Comparison of ENCODE assay signal across 9 cellular contexts in the genomic region with DNA sequence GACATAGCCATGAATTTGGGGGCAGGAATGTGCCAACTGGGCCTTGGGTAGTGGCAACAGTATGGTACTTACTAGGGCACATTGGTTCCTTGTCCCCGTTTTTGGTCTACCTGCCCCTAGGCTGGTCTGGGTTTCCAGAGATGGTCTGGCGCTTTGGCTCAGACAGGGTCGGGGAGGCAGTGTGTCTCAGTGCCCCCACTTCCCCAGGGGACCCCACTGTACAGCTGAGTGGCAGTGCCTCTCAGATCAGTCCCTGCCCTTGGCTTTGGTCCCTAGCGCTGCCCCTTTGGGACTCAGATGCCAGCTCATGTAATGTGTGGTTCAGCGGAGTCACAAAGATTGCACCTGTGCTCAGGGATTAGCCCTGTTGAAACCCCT. TPM values are rescaled to one million over a fixed set of nuclear protein-coding genes. Genes with fewer than 3 reads are reported as not detected.
A peak's percentile ranks its signal among the peaks of the same experiment; 100 is the strongest.
DNase-seq lines count a peak whose midpoint lies in the region; ATAC-seq and TF ChIP-seq lines count a peak whose summit lies in the region.
"Had no signal": no experiment of that assay in that cellular context is flagged by ENCODE, and none has a peak within 500 bp of the region (broad histone marks: within the 10 kb centered on the region; RNA-seq: fewer than 3 reads in every experiment).

No MANE protein-coding gene starts in this region.

- TF ChIP-seq RAD21 in IMR-90 (IDR thresholded peaks at IDR 0.05; ENCODE audit: low read length) (no peak), neural cell (conservative IDR thresholded peaks at IDR 0.05) (no peak)

- no peak for TF ChIP-seq EP300 in neural cell (conservative IDR thresholded peaks at IDR 0.05; ENCODE audit: poor library complexity, severe bottlenecking)

- H3K4me1 ChIP-seq in IMR-90 (ENCODE audit: control insufficient read depth, insufficient read depth, low read length) (peaks cover 20% of the 10 kb centered on the region), adipocyte (ENCODE audit: control insufficient read depth, insufficient read depth, low read length) (peaks cover 28% of the 10 kb centered on the region)

- H3K4ac ChIP-seq in IMR-90 (ENCODE audit: low read depth, low read length): peak overlapping the region; percentile 93

- H3K36me3 ChIP-seq in IMR-90 (ENCODE audit: control insufficient read depth, insufficient read depth, low read length) (peaks cover 58% of the 10 kb centered on the region), adipocyte (ENCODE audit: control insufficient read depth, insufficient read depth, low read length, severe bottlenecking) (peaks cover 59% of the 10 kb centered on the region), neural cell (ENCODE audit: insufficient read depth, low read length) (no peaks in the 10 kb centered on the region)

- no peaks in the 10 kb centered on the region for H3K9me3 ChIP-seq in IMR-90 (ENCODE audit: control insufficient read depth, insufficient read depth, low read length)
- no peaks in the 10 kb centered on the region for H3K9me3 ChIP-seq in adipocyte (ENCODE audit: control insufficient read depth, low read length)
- no peaks in the 10 kb centered on the region for H3K9me3 ChIP-seq in neural cell (ENCODE audit: low read length)

- peaks cover 14% of the 10 kb centered on the region for H3K9me1 ChIP-seq in IMR-90 (ENCODE audit: insufficient read depth, low read length)

- peak overlapping the region; percentile 72 for H2BK120ac ChIP-seq in IMR-90 (ENCODE audit: low read depth, low read length)

- H3K79me1 ChIP-seq in IMR-90 (ENCODE audit: low read depth in 1 of 2, low read length in 2 of 2): peaks cover 32 to 77% of the 10 kb centered on the region in 2 experiments

- H3K79me2 ChIP-seq in neural cell (replicated peaks; ENCODE audit: insufficient read depth, low read length): peaks cover 27% of the 10 kb centered on the region

- CTCF ChIA-PET in IMR-90 (lab: Yijun Ruan, JAX): no interaction called here

- POLR2A ChIA-PET in IMR-90 (lab: Charles Lee; ENCODE audit: unreplicated experiment): no interaction called here

- H4K20me1 ChIP-seq in IMR-90 (ENCODE audit: insufficient read depth, low read length) (peaks cover 67% of the 10 kb centered on the region), neural cell (ENCODE audit: insufficient read depth) (peaks cover 3% of the 10 kb centered on the region)

- H2BK15ac ChIP-seq in IMR-90 (ENCODE audit: low read depth, low read length): peak overlapping the region; percentile 70; the same call in 1 of the 3 replicates

- H4K5ac ChIP-seq in IMR-90 (ENCODE audit: low read depth, low read length): no peak overlapping the region; the same call in 1 of the 2 replicates

- DNase-seq in IMR-90: no peak
- no peak for DNase-seq in adipocyte (ENCODE audit: low read depth)
- DNase-seq in NCI-H2029 (lab: John Stamatoyannopoulos, UW): no peak
- no peak for DNase-seq in Ammon's horn (ENCODE audit: low spot score)
- DNase-seq in NCI-H2081 treated with DMSO at 0.1 percent for 48 hours (lab: John Stamatoyannopoulos, UW): no peak
- DNase-seq: MV-4-11; stimulated activated CD4-positive, alpha-beta T cell treated with anti-CD3 and anti-CD28 coated beads, Interleukin-4, amount 100 ng/mL, for 1 hour had no signal

- H3K9ac ChIP-seq in IMR-90 (ENCODE audit: low read depth, low read length) (peak overlapping the region; percentile 22; the same call in 1 of the 2 replicates), adipocyte (ENCODE audit: low read length) (peak overlapping the region; percentile 100), neural cell (ENCODE audit: low read length) (no peak overlapping the region)

- no peaks in the 10 kb centered on the region for H3K9me2 ChIP-seq in neural cell (ENCODE audit: insufficient read depth, low read length)

- ATAC-seq in IMR-90 (ENCODE audit: low read depth): no peak

- H4K8ac ChIP-seq in IMR-90 (ENCODE audit: low read depth in 2 of 2, low read length in 2 of 2): peak overlapping the region; percentile 22 to 85; a peak in 3 of 4 replicates

- WGBS in IMR-90 (ENCODE audit: extremely low coverage in 2 of 2, insufficient read length in 1 of 2), 2 experiments: 97% methylated on average over 5 of the region's 5 CpGs; no CpG with 5 or more reads in 1 of the 2 experiments

- H2AK9ac ChIP-seq in IMR-90 (replicated peaks; ENCODE audit: low read depth, low read length, poor library complexity): peak overlapping the region; percentile 90

- no peak overlapping the region for H3K4me3 ChIP-seq in IMR-90 (ENCODE audit: insufficient read depth, low read depth, low read length)
- peak overlapping the region; percentile 99 for H3K4me3 ChIP-seq in adipocyte (ENCODE audit: low read length)
- peak overlapping the region; percentile 97 for H3K4me3 ChIP-seq in neural cell (ENCODE audit: low read length)

- peak overlapping the region; percentile 87 for H2AK5ac ChIP-seq in IMR-90 (ENCODE audit: low read depth, low read length)

- H2AFZ ChIP-seq in IMR-90 (replicated peaks; ENCODE audit: low read length, poor library complexity) (peak overlapping the region; percentile 56), neural cell (ENCODE audit: low read depth, low read length) (no peak overlapping the region)

- TF ChIP-seq CTCF in IMR-90 (conservative IDR thresholded peaks at IDR 0.05; ENCODE audit: low read depth, low read length) (no peak), neural cell (IDR thresholded peaks at IDR 0.05; ENCODE audit: poor library complexity, severe bottlenecking) (no peak)

- H4K91ac ChIP-seq in IMR-90 (ENCODE audit: insufficient read depth, low read depth, low read length): peak overlapping the region; percentile 92

- peak overlapping the region; percentile 87 for H3K14ac ChIP-seq in IMR-90 (replicated peaks; ENCODE audit: low read depth, low read length)

- H3K27ac ChIP-seq in IMR-90 (ENCODE audit: insufficient read depth, low read length) (peak overlapping the region; percentile 82), neural cell (ENCODE audit: low read length) (no peak overlapping the region)

- H3K27me3 ChIP-seq in IMR-90 (ENCODE audit: control insufficient read depth, insufficient read depth, low read length): no peaks in the 10 kb centered on the region
- no peaks in the 10 kb centered on the region for H3K27me3 ChIP-seq in adipocyte (replicated peaks; ENCODE audit: control insufficient read depth, insufficient read depth, low read length)
- no peaks in the 10 kb centered on the region for H3K27me3 ChIP-seq in neural cell (ENCODE audit: insufficient read depth, low read depth, low read length)

- no peak for TF ChIP-seq POLR2A in IMR-90 (IDR thresholded peaks at IDR 0.05; ENCODE audit: low read depth, low read length)

- peak overlapping the region; percentile 86; the same call in 1 of the 2 replicates for H3K4me2 ChIP-seq in IMR-90 (ENCODE audit: low read depth, low read length)
- H3K4me2 ChIP-seq in neural cell (ENCODE audit: low read length): no peak overlapping the region

- intact Hi-C loops in IMR-90 (cut with micrococcal nuclease): no loop called here

- peak overlapping the region; percentile 84 for H3K23ac ChIP-seq in IMR-90 (ENCODE audit: low read depth, low read length)

- peak overlapping the region; percentile 80 for H2BK20ac ChIP-seq in IMR-90 (ENCODE audit: low read depth, low read length)

- dilution Hi-C loops in IMR-90 (cut with HindIII; ENCODE audit: low sequenced_read_pairs, unreplicated experiment): no loop called here

- no TSS peak for BruUV-seq in IMR-90 (replicated peaks; lab: Mats Ljungman, UMichigan)

- H3F3A ChIP-seq in neural cell (ENCODE audit: insufficient read depth, low read length, poor library complexity, severe bottlenecking): no peaks in the 10 kb centered on the region

- peak overlapping the region; percentile 76 for H2BK5ac ChIP-seq in IMR-90 (ENCODE audit: low read depth, low read length, poor library complexity, severe bottlenecking)

- no peak overlapping the region for H3K18ac ChIP-seq in IMR-90 (ENCODE audit: low read depth, low read length)

- peak overlapping the region; percentile 77; the same call in 1 of the 2 replicates for H3K56ac ChIP-seq in IMR-90 (ENCODE audit: extremely low read depth, insufficient read depth, low read length)

- in situ Hi-C loops in IMR-90 (cut with MboI; ENCODE audit: low sequenced_read_pairs): no loop called here

TF ChIP-seq in IMR-90, 13 proteins besides CTCF, POLR2A, EP300 and RAD21 (continues in another document):
- no peak for TF ChIP-seq CEBPB (IDR thresholded peaks at IDR 0.05; ENCODE audit: low read depth, low read length)
- TF ChIP-seq RFX5 (IDR thresholded peaks at IDR 0.05; ENCODE audit: low read depth, low read length): no peak

TF ChIP-seq in neural cell, 6 proteins besides CTCF, POLR2A, EP300 and RAD21:
- TF ChIP-seq MXI1 (conservative IDR thresholded peaks at IDR 0.05; ENCODE audit: poor library complexity, severe bottlenecking): no peak
TF ChIP-seq in neural cell: peak in this region for 0.

RNA-seq across cellular contexts. Expression of a gene that starts 3.3 kb away (rescaled TPM):
- total RNA-seq in IMR-90 (2012; rRNA removed): 114 and 129 TPM in 2 replicates
- polyA plus RNA-seq in IMR-90 (2012; rRNA removed): 188 and 193 TPM in 2 replicates
- 137 and 142 TPM in 2 replicates for polyA plus RNA-seq in IMR-90 (2012; cell fraction: cytosol; rRNA removed)
- polyA plus RNA-seq in IMR-90 (2012; cell fraction: nucleus; rRNA removed; ENCODE audit: low replicate concordance): 324 and 546 TPM in 2 replicates
- 128 and 152 TPM in 2 replicates for polyA plus RNA-seq in neural cell
- 66.2 and 82.0 TPM in 2 replicates for polyA minus RNA-seq in neural cell

RNA-seq across cellular contexts. Expression of a gene that starts 3.6 kb away (rescaled TPM):
- 10.0 and 10.8 TPM in 2 replicates for total RNA-seq in IMR-90 (2012; rRNA removed)
- polyA plus RNA-seq in IMR-90 (2012; rRNA removed) (82.8 and 90.7 TPM in 2 replicates), neural cell (6.7 and 7.6 TPM in 2 replicates)
- polyA plus RNA-seq in IMR-90 (2012; cell fraction: cytosol; rRNA removed): 51.9 and 97.3 TPM in 2 replicates
- 132 and 169 TPM in 2 replicates for polyA plus RNA-seq in IMR-90 (2012; cell fraction: nucleus; rRNA removed; ENCODE audit: low replicate concordance)
- polyA minus RNA-seq in neural cell: 7.8 and 9.8 TPM in 2 replicates

RNA-seq across cellular contexts. Expression of a gene that starts 17.9 kb away (rescaled TPM):
- not detected in 2 replicates for total RNA-seq in IMR-90 (2012; rRNA removed)
- polyA plus RNA-seq in IMR-90 (2012; rRNA removed) (not detected in 2 replicates), neural cell (not detected in 2 replicates)
- polyA plus RNA-seq in IMR-90 (2012; cell fraction: cytosol; rRNA removed): not detected in 2 replicates
- polyA plus RNA-seq in IMR-90 (2012; cell fraction: nucleus; rRNA removed; ENCODE audit: low replicate concordance): not detected in 2 replicates
- polyA minus RNA-seq in neural cell: not detected in 2 replicates
- total RNA-seq: RPMI7951 had no signal

RNA-seq across cellular contexts. Expression of a gene that starts 25.4 kb away (rescaled TPM):
- 4.4 and 5.4 TPM in 2 replicates for total RNA-seq in IMR-90 (2012; rRNA removed)
- polyA plus RNA-seq in IMR-90 (2012; rRNA removed): 14.9 and 18.6 TPM in 2 replicates
- polyA plus RNA-seq in IMR-90 (2012; cell fraction: cytosol; rRNA removed): 14.3 and 15.8 TPM in 2 replicates
- polyA plus RNA-seq in IMR-90 (2012; cell fraction: nucleus; rRNA removed; ENCODE audit: low replicate concordance): 73.8 and 141 TPM in 2 replicates
- polyA plus RNA-seq in neural cell: 32.9 and 38.8 TPM in 2 replicates
- 13.3 and 15.3 TPM in 2 replicates for polyA minus RNA-seq in neural cell

RNA-seq across cellular contexts. Expression of a gene that starts 26.0 kb away (rescaled TPM):
- 217 and 232 TPM in 2 replicates for total RNA-seq in IMR-90 (2012; rRNA removed)
- polyA plus RNA-seq in IMR-90 (2012; rRNA removed) (177 and 185 TPM in 2 replicates), neural cell (174 and 183 TPM in 2 replicates)
- 137 and 178 TPM in 2 replicates for polyA plus RNA-seq in IMR-90 (2012; cell fraction: cytosol; rRNA removed)
- 136 and 175 TPM in 2 replicates for polyA plus RNA-seq in IMR-90 (2012; cell fraction: nucleus; rRNA removed; ENCODE audit: low replicate concordance)
- 88.4 and 105 TPM in 2 replicates for polyA minus RNA-seq in neural cell
